In the genomic region with DNA sequence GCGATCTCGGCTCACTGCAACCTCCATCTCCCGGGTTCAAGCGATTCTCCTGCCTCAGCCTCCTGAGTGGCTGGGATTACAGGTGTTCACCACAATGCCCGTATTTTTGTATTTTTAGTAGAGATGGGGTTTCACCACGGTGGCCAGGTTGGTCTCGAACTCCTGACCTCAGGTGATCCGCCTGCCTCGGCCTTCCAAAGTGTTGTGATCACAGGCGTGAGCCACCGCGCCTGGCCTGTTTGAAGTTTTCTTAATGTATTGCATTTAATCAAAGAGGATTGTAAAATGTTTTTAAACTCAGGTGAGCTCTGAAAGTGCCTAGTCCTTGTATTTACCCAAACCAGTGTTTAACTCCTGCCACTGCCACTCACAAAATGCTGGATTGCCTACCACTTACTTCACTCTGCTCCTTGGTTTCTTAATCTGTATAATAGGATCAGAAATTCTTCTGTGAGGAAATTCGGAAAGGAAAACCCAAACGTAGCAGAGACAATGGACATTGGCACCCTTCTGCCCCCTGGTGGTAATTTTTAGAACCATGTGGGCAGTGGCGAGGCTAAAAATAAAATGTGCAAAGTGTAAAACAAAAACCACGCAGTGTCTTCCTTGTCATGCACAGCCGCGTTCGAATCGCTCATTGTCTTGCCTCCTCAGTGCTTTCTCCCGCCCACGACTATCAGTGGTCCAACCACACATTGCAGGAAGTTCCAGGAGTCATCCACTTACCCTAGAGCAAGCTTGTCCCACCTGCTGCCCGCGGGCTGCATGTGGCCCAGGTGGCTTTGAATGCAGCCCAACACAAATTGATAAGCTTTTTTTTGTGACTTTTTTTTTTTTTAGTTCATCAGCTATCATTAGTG, we compare ENCODE assay signal across 1 cellular context.
A peak's percentile ranks its signal among the peaks of the same experiment; 100 is the strongest.
TF ChIP-seq lines count a peak whose summit lies in the region.

No MANE protein-coding gene starts in this region.

TF ChIP-seq in K562, 482 proteins besides CTCF, POLR2A, EP300 and RAD21 (continued from another document and continues in another):
- TF ChIP-seq, protein P1, sequence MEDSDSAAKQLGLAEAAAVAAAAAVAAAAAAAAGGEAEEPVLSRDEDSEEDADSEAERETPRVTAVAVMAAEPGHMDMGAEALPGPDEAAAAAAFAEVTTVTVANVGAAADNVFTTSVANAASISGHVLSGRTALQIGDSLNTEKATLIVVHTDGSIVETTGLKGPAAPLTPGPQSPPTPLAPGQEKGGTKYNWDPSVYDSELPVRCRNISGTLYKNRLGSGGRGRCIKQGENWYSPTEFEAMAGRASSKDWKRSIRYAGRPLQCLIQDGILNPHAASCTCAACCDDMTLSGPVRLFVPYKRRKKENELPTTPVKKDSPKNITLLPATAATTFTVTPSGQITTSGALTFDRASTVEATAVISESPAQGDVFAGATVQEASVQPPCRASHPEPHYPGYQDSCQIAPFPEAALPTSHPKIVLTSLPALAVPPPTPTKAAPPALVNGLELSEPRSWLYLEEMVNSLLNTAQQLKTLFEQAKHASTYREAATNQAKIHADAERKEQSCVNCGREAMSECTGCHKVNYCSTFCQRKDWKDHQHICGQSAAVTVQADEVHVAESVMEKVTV (CRISPR knock-in tag; IDR thresholded peaks at IDR 0.05), result peak; percentile 98
- TF ChIP-seq, protein P2, sequence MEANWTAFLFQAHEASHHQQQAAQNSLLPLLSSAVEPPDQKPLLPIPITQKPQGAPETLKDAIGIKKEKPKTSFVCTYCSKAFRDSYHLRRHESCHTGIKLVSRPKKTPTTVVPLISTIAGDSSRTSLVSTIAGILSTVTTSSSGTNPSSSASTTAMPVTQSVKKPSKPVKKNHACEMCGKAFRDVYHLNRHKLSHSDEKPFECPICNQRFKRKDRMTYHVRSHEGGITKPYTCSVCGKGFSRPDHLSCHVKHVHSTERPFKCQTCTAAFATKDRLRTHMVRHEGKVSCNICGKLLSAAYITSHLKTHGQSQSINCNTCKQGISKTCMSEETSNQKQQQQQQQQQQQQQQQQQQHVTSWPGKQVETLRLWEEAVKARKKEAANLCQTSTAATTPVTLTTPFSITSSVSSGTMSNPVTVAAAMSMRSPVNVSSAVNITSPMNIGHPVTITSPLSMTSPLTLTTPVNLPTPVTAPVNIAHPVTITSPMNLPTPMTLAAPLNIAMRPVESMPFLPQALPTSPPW (CRISPR knock-in tag; IDR thresholded peaks at IDR 0.05), result peak; percentile 36; the same call in 1 of the 2 replicates
- TF ChIP-seq PHTF2 (CRISPR knock-in tag; IDR thresholded peaks at IDR 0.05), result no peak
- TF ChIP-seq, protein P3, sequence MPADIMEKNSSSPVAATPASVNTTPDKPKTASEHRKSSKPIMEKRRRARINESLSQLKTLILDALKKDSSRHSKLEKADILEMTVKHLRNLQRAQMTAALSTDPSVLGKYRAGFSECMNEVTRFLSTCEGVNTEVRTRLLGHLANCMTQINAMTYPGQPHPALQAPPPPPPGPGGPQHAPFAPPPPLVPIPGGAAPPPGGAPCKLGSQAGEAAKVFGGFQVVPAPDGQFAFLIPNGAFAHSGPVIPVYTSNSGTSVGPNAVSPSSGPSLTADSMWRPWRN (IDR thresholded peaks at IDR 0.05; ENCODE audit: low read depth), result no peak
- no peak for TF ChIP-seq KDM1A (IDR thresholded peaks at IDR 0.05)
- TF ChIP-seq NRF1 (conservative IDR thresholded peaks at IDR 0.05 in 1 of 2, IDR thresholded peaks at IDR 0.05 in 1 of 2), result peak in 1 of 2 experiments; percentile 7; a peak in 1 of 4 replicates
- no peak for TF ChIP-seq ZNF263 (CRISPR knock-in tag; IDR thresholded peaks at IDR 0.05; ENCODE audit: borderline replicate concordance)
- TF ChIP-seq, protein P4, sequence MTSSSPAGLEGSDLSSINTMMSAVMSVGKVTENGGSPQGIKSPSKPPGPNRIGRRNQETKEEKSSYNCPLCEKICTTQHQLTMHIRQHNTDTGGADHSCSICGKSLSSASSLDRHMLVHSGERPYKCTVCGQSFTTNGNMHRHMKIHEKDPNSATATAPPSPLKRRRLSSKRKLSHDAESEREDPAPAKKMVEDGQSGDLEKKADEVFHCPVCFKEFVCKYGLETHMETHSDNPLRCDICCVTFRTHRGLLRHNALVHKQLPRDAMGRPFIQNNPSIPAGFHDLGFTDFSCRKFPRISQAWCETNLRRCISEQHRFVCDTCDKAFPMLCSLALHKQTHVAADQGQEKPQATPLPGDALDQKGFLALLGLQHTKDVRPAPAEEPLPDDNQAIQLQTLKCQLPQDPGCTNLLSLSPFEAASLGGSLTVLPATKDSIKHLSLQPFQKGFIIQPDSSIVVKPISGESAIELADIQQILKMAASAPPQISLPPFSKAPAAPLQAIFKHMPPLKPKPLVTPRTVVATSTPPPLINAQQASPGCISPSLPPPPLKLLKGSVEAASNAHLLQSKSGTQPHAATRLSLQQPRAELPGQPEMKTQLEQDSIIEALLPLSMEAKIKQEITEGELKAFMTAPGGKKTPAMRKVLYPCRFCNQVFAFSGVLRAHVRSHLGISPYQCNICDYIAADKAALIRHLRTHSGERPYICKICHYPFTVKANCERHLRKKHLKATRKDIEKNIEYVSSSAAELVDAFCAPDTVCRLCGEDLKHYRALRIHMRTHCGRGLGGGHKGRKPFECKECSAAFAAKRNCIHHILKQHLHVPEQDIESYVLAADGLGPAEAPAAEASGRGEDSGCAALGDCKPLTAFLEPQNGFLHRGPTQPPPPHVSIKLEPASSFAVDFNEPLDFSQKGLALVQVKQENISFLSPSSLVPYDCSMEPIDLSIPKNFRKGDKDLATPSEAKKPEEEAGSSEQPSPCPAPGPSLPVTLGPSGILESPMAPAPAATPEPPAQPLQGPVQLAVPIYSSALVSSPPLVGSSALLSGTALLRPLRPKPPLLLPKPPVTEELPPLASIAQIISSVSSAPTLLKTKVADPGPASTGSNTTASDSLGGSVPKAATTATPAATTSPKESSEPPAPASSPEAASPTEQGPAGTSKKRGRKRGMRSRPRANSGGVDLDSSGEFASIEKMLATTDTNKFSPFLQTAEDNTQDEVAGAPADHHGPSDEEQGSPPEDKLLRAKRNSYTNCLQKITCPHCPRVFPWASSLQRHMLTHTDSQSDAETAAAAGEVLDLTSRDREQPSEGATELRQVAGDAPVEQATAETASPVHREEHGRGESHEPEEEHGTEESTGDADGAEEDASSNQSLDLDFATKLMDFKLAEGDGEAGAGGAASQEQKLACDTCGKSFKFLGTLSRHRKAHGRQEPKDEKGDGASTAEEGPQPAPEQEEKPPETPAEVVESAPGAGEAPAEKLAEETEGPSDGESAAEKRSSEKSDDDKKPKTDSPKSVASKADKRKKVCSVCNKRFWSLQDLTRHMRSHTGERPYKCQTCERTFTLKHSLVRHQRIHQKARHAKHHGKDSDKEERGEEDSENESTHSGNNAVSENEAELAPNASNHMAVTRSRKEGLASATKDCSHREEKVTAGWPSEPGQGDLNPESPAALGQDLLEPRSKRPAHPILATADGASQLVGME (CRISPR knock-in tag; IDR thresholded peaks at IDR 0.05), result no peak
- TF ChIP-seq, protein P5, sequence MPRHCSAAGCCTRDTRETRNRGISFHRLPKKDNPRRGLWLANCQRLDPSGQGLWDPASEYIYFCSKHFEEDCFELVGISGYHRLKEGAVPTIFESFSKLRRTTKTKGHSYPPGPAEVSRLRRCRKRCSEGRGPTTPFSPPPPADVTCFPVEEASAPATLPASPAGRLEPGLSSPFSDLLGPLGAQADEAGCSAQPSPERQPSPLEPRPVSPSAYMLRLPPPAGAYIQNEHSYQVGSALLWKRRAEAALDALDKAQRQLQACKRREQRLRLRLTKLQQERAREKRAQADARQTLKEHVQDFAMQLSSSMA (CRISPR knock-in tag; IDR thresholded peaks at IDR 0.05), result no peak
- TF ChIP-seq, protein P6, sequence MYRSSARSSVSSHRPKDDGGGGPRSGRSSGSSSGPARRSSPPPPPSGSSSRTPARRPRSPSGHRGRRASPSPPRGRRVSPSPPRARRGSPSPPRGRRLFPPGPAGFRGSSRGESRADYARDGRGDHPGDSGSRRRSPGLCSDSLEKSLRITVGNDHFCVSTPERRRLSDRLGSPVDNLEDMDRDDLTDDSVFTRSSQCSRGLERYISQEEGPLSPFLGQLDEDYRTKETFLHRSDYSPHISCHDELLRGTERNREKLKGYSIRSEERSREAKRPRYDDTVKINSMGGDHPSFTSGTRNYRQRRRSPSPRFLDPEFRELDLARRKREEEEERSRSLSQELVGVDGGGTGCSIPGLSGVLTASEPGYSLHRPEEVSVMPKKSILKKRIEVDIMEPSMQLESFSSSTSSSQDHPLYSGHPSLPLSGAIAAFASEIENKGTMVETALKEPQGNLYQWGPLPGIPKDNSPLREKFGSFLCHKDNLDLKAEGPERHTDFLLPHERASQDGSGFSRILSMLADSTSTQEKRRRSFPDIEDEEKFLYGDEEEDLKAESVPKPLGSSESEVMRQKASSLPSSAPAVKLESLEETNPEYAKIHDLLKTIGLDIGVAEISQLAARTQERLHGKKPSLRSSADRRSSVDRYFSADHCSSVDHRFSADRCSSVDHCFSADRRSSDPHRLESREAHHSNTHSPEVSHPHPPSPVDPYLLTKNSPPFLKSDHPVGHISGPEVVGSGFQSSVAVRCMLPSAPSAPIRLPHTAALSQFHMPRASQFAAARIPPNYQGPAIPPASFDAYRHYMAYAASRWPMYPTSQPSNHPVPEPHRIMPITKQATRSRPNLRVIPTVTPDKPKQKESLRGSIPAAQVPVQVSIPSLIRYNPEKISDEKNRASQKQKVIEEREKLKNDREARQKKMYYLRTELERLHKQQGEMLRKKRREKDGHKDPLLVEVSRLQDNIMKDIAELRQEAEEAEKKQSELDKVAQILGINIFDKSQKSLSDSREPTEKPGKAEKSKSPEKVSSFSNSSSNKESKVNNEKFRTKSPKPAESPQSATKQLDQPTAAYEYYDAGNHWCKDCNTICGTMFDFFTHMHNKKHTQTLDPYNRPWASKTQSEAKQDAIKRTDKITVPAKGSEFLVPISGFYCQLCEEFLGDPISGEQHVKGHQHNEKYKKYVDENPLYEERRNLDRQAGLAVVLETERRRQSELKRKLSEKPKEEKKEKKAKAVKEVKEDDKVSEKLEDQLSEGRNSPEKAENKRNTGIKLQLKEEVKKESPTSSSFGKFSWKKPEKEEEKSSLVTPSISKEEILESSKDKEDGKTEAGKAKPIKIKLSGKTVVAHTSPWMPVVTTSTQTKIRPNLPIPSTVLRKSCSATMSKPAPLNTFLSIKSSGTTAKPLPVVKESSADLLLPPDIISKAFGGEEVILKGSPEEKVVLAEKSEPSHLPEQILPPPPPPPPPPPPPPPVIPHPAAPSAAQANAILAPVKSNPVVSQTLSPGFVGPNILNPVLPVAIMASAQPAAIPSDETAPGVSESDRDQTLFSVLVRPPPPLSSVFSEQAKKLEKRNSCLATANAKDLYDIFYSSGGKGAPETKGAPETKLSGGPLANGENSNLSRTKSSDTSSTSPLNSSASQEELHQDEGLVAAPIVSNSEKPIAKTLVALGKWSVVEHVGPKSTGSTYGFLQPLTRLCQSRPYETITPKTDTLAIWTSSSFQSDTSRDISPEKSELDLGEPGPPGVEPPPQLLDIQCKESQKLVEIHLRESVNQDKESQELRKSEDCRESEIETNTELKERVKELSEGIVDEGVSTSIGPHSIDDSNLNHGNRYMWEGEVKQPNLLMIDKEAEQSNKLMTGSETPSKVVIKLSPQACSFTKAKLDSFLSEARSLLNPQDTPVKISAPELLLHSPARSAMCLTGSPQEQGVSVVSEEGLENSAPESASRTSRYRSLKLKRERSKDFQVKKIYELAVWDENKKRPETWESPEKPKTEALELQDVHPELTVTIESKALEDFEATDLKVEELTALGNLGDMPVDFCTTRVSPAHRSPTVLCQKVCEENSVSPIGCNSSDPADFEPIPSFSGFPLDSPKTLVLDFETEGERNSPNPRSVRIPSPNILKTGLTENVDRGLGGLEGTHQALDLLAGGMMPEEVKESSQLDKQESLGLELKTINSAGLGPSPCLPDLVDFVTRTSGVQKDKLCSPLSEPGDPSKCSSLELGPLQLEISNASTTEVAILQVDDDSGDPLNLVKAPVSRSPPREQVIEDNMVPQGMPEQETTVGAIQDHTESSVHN (IDR thresholded peaks at IDR 0.05; ENCODE audit: borderline replicate concordance in 1 of 2, low read depth in 1 of 2), result no peak
- TF ChIP-seq ELF4 (CRISPR knock-in tag; IDR thresholded peaks at IDR 0.05), result no peak
- TF ChIP-seq POLR3G (IDR thresholded peaks at IDR 0.05; ENCODE audit: extremely low read depth, insufficient read length, insufficient replicate concordance), result no peak
- no peak for TF ChIP-seq SMAD1 (IDR thresholded peaks at IDR 0.05; ENCODE audit: low read depth, low read length, partially characterized antibody)
- TF ChIP-seq ZNF707 (CRISPR knock-in tag; conservative IDR thresholded peaks at IDR 0.05), result no peak
- TF ChIP-seq ZNF274 (IDR thresholded peaks at IDR 0.05; ENCODE audit: borderline replicate concordance, low read depth, low read length), result no peak
- no peak for TF ChIP-seq PTTG1 (tag; IDR thresholded peaks at IDR 0.05; ENCODE audit: low read depth)
- TF ChIP-seq SIRT6 (IDR thresholded peaks at IDR 0.05; ENCODE audit: low read depth, low read length), result no peak
- TF ChIP-seq SIN3B (IDR thresholded peaks at IDR 0.05; ENCODE audit: low read depth), result no peak
- no peak for TF ChIP-seq KDM4B (IDR thresholded peaks at IDR 0.05; ENCODE audit: borderline replicate concordance in 2 of 2, low read depth in 1 of 2)
- TF ChIP-seq, protein P7, sequence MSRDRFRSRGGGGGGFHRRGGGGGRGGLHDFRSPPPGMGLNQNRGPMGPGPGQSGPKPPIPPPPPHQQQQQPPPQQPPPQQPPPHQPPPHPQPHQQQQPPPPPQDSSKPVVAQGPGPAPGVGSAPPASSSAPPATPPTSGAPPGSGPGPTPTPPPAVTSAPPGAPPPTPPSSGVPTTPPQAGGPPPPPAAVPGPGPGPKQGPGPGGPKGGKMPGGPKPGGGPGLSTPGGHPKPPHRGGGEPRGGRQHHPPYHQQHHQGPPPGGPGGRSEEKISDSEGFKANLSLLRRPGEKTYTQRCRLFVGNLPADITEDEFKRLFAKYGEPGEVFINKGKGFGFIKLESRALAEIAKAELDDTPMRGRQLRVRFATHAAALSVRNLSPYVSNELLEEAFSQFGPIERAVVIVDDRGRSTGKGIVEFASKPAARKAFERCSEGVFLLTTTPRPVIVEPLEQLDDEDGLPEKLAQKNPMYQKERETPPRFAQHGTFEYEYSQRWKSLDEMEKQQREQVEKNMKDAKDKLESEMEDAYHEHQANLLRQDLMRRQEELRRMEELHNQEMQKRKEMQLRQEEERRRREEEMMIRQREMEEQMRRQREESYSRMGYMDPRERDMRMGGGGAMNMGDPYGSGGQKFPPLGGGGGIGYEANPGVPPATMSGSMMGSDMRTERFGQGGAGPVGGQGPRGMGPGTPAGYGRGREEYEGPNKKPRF (IDR thresholded peaks at IDR 0.05; ENCODE audit: low read depth, low read length), result no peak
- no peak for TF ChIP-seq PRMT5 (CRISPR knock-in tag; IDR thresholded peaks at IDR 0.05)
- TF ChIP-seq, protein P8, sequence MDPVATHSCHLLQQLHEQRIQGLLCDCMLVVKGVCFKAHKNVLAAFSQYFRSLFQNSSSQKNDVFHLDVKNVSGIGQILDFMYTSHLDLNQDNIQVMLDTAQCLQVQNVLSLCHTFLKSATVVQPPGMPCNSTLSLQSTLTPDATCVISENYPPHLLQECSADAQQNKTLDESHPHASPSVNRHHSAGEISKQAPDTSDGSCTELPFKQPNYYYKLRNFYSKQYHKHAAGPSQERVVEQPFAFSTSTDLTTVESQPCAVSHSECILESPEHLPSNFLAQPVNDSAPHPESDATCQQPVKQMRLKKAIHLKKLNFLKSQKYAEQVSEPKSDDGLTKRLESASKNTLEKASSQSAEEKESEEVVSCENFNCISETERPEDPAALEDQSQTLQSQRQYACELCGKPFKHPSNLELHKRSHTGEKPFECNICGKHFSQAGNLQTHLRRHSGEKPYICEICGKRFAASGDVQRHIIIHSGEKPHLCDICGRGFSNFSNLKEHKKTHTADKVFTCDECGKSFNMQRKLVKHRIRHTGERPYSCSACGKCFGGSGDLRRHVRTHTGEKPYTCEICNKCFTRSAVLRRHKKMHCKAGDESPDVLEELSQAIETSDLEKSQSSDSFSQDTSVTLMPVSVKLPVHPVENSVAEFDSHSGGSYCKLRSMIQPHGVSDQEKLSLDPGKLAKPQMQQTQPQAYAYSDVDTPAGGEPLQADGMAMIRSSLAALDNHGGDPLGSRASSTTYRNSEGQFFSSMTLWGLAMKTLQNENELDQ (CRISPR knock-in tag; IDR thresholded peaks at IDR 0.05; ENCODE audit: borderline replicate concordance), result no peak
- peak; percentile 52; the same call in 1 of the 2 replicates for TF ChIP-seq RB1 (IDR thresholded peaks at IDR 0.05; ENCODE audit: low read depth)
- no peak for TF ChIP-seq SAP30 (IDR thresholded peaks at IDR 0.05; ENCODE audit: borderline replicate concordance, insufficient read depth, low read depth, low read length, poor library complexity, severe bottlenecking)
- TF ChIP-seq ILF3 (IDR thresholded peaks at IDR 0.05; ENCODE audit: borderline replicate concordance), result no peak
